10 cellular contexts compared by ENCODE assay signal in genomic region chr2:26948800-26949199, GRCh38.
"Had no signal": no experiment of that assay in that cellular context is flagged by ENCODE, and none has a peak within 500 bp of the region (broad histone marks: within the 10 kb centered on the region; RNA-seq: fewer than 3 reads in every experiment).

No MANE protein-coding gene starts in this region.

- H3K27ac ChIP-seq: GM23248 had no signal

- ATAC-seq: GM23338, HCT116 had no signal

- H3K9me3 ChIP-seq: HAP-1 had no signal

- FAIRE-seq: H1, H54 had no signal

- H2AFZ ChIP-seq: GM23248, GM23338 had no signal

- H3K4me1 ChIP-seq: HAP-1 had no signal

- H3K4me3 Mint-ChIP-seq: GM23338, H9, HFFc6 had no signal

- H3K9me3 Mint-ChIP-seq: GM23338, H9, HFFc6 had no signal

- H3K9ac ChIP-seq: GM23248 had no signal

- H3K4me3 ChIP-seq: GM23248, GM23338, HAP-1 had no signal

- DNase-seq: GM23248, GOT3, H9, HCEC 1CT, HFFc6 had no signal

- H3K4me2 ChIP-seq: GM23338 had no signal

- H3K27ac Mint-ChIP-seq: GM23338, H9, HFFc6 had no signal
